In the genomic region with DNA sequence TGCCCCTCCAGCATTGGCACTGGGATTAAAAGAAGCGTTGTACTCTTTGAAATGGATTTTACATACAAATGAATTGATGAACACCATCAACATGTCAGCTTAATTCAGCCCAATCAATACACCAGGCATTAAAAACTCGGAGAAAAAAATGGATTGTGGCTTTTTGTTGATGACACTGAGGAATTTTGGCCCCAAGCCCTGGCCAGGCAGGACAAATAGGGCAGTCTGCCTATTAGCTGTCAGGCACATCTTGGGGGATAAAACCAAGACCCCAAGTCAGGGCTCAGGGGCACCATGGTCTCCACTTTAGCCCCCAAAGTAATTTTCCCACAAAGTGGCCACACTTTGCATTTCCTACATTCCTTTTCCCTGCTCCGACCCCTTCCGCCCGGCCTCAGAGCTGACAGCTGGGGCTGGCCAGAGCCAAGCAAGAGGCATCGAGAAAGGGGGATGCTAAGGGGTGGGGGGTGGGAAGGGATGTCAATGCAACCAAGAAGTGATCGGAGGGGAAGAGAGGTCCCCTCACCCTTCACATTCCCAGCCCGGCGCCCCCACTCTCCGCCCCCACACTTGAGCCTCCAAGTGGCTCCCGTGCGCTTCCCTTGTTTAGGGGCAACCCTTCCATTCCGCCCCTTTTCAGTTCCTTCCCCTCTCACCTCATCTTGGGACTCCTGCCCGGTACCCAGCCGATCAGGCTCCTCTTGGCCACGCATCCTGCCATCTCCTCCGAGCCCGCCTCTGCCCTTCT, we compare ENCODE assay signal across 8 cellular contexts. TPM values are rescaled to one million over a fixed set of nuclear protein-coding genes. Genes with fewer than 3 reads are reported as not detected.
DNase-seq lines count a peak whose midpoint lies in the region; ATAC-seq and TF ChIP-seq lines count a peak whose summit lies in the region.

No MANE protein-coding gene starts in this region.

- H3K4me3 ChIP-seq in DOHH2 (ENCODE audit: low read length) (peak overlapping the region; percentile 94), mononuclear cell (ENCODE audit: low read length) (peak overlapping the region; percentile 79)

- TF ChIP-seq CTCF in DOHH2 (IDR thresholded peaks at IDR 0.05; ENCODE audit: low read depth, low read length, poor library complexity, severe bottlenecking), result no peak

- no peaks in the 10 kb centered on the region for H4K20me1 ChIP-seq in DOHH2 (ENCODE audit: control insufficient read depth, insufficient read depth, low read depth, low read length)

- no peaks in the 10 kb centered on the region for H3K9me3 ChIP-seq in DOHH2 (ENCODE audit: control insufficient read depth, insufficient read depth, low read length)
- H3K9me3 ChIP-seq in mononuclear cell (ENCODE audit: low read depth, low read length), result no peaks in the 10 kb centered on the region

- ATAC-seq in HG02759 (IDR thresholded peaks at IDR 0.05; ENCODE audit: unreplicated experiment), result no peak

- peaks cover 20% of the 10 kb centered on the region for H3F3A ChIP-seq in DOHH2 (ENCODE audit: control insufficient read depth, insufficient read depth)

- H3K27ac ChIP-seq in DOHH2 (ENCODE audit: low read depth, low read length), result no peak overlapping the region
- H3K27ac ChIP-seq in caudate nucleus (ENCODE audit: low read depth, low read length), result peak overlapping the region; percentile 73

- no peaks in the 10 kb centered on the region for H3K79me2 ChIP-seq in DOHH2 (ENCODE audit: control insufficient read depth, low read length)

- DNase-seq in LHCN-M2 (ENCODE audit: low read depth) (peak; percentile 27), caudate nucleus (lab: John Stamatoyannopoulos, UW) (peak in 14 of 61 donors; percentile 4 to 51 (median 26)), middle frontal gyrus (ENCODE audit: extremely low spot score, low spot score) (no peak), NCI-H1048 (lab: John Stamatoyannopoulos, UW) (no peak)
- DNase-seq in stimulated activated CD4-positive, alpha-beta T cell treated with anti-CD3 and anti-CD28 coated beads, Interleukin-2, amount 100 ng/mL, for 48 hours, result no peak

- H3K36me3 ChIP-seq in DOHH2 (ENCODE audit: control insufficient read depth, low read length), result no peaks in the 10 kb centered on the region

- H3K4me1 ChIP-seq in DOHH2 (ENCODE audit: control insufficient read depth, low read length), result peaks cover 46% of the 10 kb centered on the region
- peaks cover 40% of the 10 kb centered on the region for H3K4me1 ChIP-seq in mononuclear cell (ENCODE audit: insufficient read depth, low read length)

- H3K27me3 ChIP-seq in DOHH2 (ENCODE audit: control insufficient read depth, low read length), result peaks cover 8% of the 10 kb centered on the region
- H3K27me3 ChIP-seq in mononuclear cell (ENCODE audit: insufficient read depth, low read length), result no peaks in the 10 kb centered on the region

- H3K4me2 ChIP-seq in DOHH2 (ENCODE audit: low read length), result peak overlapping the region; percentile 96

- no peaks in the 10 kb centered on the region for H3K9me2 ChIP-seq in DOHH2 (replicated peaks; ENCODE audit: control insufficient read depth, low read length)

RNA-seq across cellular contexts. Expression of a gene that starts 0.7 kb away (rescaled TPM):
- 21.0 and 22.4 TPM in 2 replicates for total RNA-seq in LHCN-M2 (2014; rRNA removed)
- polyA plus RNA-seq in LHCN-M2 (2012), result 6.7 TPM
- 4.2 TPM for total RNA-seq in mononuclear cell

RNA-seq across cellular contexts. Expression of a gene that starts 34.0 kb away (rescaled TPM):
- 3.9 TPM in 1 of 2 replicates, not detected in the other for total RNA-seq in LHCN-M2 (2014; rRNA removed)
- 3.5 TPM for polyA plus RNA-seq in LHCN-M2 (2012)
- total RNA-seq in mononuclear cell, result not detected
